14 cellular contexts compared by ENCODE assay signal in the genomic region with DNA sequence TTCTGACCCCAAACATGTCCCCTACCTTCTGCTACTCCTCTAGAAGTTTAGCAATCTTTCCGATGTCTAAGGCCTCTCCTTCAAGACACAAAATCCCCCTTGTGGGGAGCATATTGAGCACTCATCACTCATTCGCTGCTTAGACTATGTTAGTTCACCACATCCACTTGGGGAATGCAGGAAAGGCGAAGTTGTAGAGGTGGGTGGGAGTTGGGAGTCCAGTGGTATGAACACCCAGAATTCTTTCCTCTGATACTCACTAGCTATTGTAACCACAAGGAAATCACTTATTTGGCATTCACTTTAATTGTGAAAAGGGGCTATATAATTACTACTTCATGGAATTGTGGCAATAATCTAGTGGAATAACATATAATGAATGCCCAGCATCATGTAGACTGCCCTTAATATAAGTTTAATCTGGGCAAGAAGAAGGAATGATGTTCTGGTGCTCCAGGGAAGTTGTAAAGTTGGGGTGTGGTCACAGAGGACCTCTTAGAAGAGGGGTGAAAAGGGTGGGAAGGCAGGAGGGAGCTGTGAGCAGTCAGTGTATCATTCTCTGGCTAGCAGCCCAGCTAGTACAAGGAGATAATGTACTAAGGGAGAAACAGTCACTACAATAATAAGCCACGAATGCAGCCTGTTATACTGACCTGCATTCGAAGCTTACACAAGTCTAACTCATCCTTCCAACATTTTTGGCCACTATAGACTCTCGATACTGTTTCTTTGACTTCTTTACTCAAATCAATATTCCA.
DNase-seq lines count a peak whose midpoint lies in the region; ATAC-seq, FAIRE-seq and TF ChIP-seq lines count a peak whose summit lies in the region.
"Had no signal": no experiment of that assay in that cellular context is flagged by ENCODE, and none has a peak within 500 bp of the region (broad histone marks: within the 10 kb centered on the region; RNA-seq: fewer than 3 reads in every experiment).

No MANE protein-coding gene starts in this region.

- ATAC-seq in CD8-positive, alpha-beta T cell, result no peak
- ATAC-seq: activated naive CD4-positive, alpha-beta T cell treated with anti-CD3 and anti-CD28 coated beads, Interleukin-2, amount 50 U/mL, for 72 hours; GM23338 had no signal

- H3K4me3 ChIP-seq in skeletal muscle cell (ENCODE audit: low read depth, low read length), result no peak overlapping the region
- H3K4me3 ChIP-seq in CD8-positive, alpha-beta T cell (ENCODE audit: low read depth, low read length), result no peak overlapping the region
- H3K4me3 ChIP-seq: GM23338 had no signal

- FAIRE-seq in RCC 7860 (lab: Jason Lieb, UNC), result peak; percentile 8

- POLR2A ChIA-PET in CD8-positive, alpha-beta T cell (lab: Charles Lee), result no interaction called here
- POLR2A ChIA-PET in activated CD4-positive, alpha-beta memory T cell treated with anti-CD3 and anti-CD28 coated beads, Interleukin-2, amount 10 ng/mL, durations not matched to agents 7 days and 5 days (lab: Charles Lee), result no interaction called here

- no peaks in the 10 kb centered on the region for H3K36me3 Mint-ChIP-seq in CD8-positive, alpha-beta T cell
- no peaks in the 10 kb centered on the region for H3K36me3 Mint-ChIP-seq in activated CD4-positive, alpha-beta memory T cell treated with anti-CD3 and anti-CD28 coated beads, Interleukin-2, amount 10 ng/mL, durations not matched to agents 7 days and 5 days (ENCODE audit: low read depth)
- H3K36me3 Mint-ChIP-seq: activated naive CD4-positive, alpha-beta T cell treated with anti-CD3 and anti-CD28 coated beads, Interleukin-2, amount 50 U/mL, for 72 hours had no signal

- no peaks in the 10 kb centered on the region for H3K27me3 Mint-ChIP-seq in CD8-positive, alpha-beta T cell (ENCODE audit: low read depth)
- no peaks in the 10 kb centered on the region for H3K27me3 Mint-ChIP-seq in activated CD4-positive, alpha-beta memory T cell treated with anti-CD3 and anti-CD28 coated beads, Interleukin-2, amount 10 ng/mL, durations not matched to agents 7 days and 5 days
- H3K27me3 Mint-ChIP-seq: stimulated activated naive CD8-positive, alpha-beta T cell treated with anti-CD3 and anti-CD28 coated beads, Interleukin-15, Interleukin-2, amounts not matched to agents 100 ng/mL and 50 ng/mL, for 24 hours had no signal

- no peak for TF ChIP-seq CTCF in CD8-positive, alpha-beta T cell (IDR thresholded peaks at IDR 0.05)

- no peaks in the 10 kb centered on the region for H3K36me3 ChIP-seq in CD8-positive, alpha-beta T cell (ENCODE audit: insufficient read depth, low read length)

- H3K27ac ChIP-seq in epithelial cell of prostate, result no peak overlapping the region
- no peak overlapping the region for H3K27ac ChIP-seq in CD8-positive, alpha-beta T cell (ENCODE audit: low read depth, low read length)

- CTCF ChIA-PET in CD8-positive, alpha-beta T cell (lab: Charles Lee), result no interaction called here
- CTCF ChIA-PET in activated CD4-positive, alpha-beta memory T cell treated with anti-CD3 and anti-CD28 coated beads, Interleukin-2, amount 10 ng/mL, durations not matched to agents 7 days and 5 days (lab: Charles Lee), result no interaction called here

- DNase-seq in GM03348 (ENCODE audit: low spot score) (peak; percentile 68), RCC 7860 (ENCODE audit: low spot score) (peak; percentile 41), epithelial cell of prostate (ENCODE audit: low read depth, low spot score) (peak; percentile 20), skeletal muscle cell (ENCODE audit: low read depth) (peak; percentile 85), midbrain (lab: John Stamatoyannopoulos, UW) (no peak), foreskin melanocyte (no peak)
- DNase-seq in CD8-positive, alpha-beta T cell, result no peak
- no peak for DNase-seq in activated CD4-positive, alpha-beta memory T cell treated with anti-CD3 and anti-CD28 coated beads, Interleukin-2, amount 10 ng/mL, durations not matched to agents 7 days and 5 days
- DNase-seq: effector CD4-positive, alpha-beta T cell; NCI-H2107; stimulated activated CD4-positive, alpha-beta T cell treated with anti-CD3 and anti-CD28 coated beads, Interleukin-4, amount 100 ng/mL, for 4 hours had no signal

- no peaks in the 10 kb centered on the region for H3K9me3 ChIP-seq in CD8-positive, alpha-beta T cell (ENCODE audit: low read length)

- H3K27ac Mint-ChIP-seq in CD8-positive, alpha-beta T cell, result no peak overlapping the region
- H3K27ac Mint-ChIP-seq in activated CD4-positive, alpha-beta memory T cell treated with anti-CD3 and anti-CD28 coated beads, Interleukin-2, amount 10 ng/mL, durations not matched to agents 7 days and 5 days, result no peak overlapping the region
- H3K27ac Mint-ChIP-seq: activated naive CD4-positive, alpha-beta T cell treated with anti-CD3 and anti-CD28 coated beads, Interleukin-2, amount 50 U/mL, for 72 hours; GM23338; stimulated activated naive CD8-positive, alpha-beta T cell treated with anti-CD3 and anti-CD28 coated beads, Interleukin-15, Interleukin-2, amounts not matched to agents 100 ng/mL and 50 ng/mL, for 24 hours had no signal

- H3K27me3 ChIP-seq in CD8-positive, alpha-beta T cell (ENCODE audit: insufficient read depth, low read length), result no peaks in the 10 kb centered on the region

- H3K4me1 ChIP-seq in CD8-positive, alpha-beta T cell (ENCODE audit: insufficient read depth, low read length), result no peaks in the 10 kb centered on the region

- no peaks in the 10 kb centered on the region for H3K9me3 Mint-ChIP-seq in CD8-positive, alpha-beta T cell
- peaks cover 3% of the 10 kb centered on the region for H3K9me3 Mint-ChIP-seq in activated CD4-positive, alpha-beta memory T cell treated with anti-CD3 and anti-CD28 coated beads, Interleukin-2, amount 10 ng/mL, durations not matched to agents 7 days and 5 days
- H3K9me3 Mint-ChIP-seq: activated naive CD4-positive, alpha-beta T cell treated with anti-CD3 and anti-CD28 coated beads, Interleukin-2, amount 50 U/mL, for 72 hours; stimulated activated naive CD8-positive, alpha-beta T cell treated with anti-CD3 and anti-CD28 coated beads, Interleukin-15, Interleukin-2, amounts not matched to agents 100 ng/mL and 50 ng/mL, for 24 hours had no signal

- intact Hi-C loops in CD8-positive, alpha-beta T cell (cut with DNase I, micrococcal nuclease), result no loop called here

- no peaks in the 10 kb centered on the region for H3K4me1 Mint-ChIP-seq in CD8-positive, alpha-beta T cell (ENCODE audit: low read depth)
- H3K4me1 Mint-ChIP-seq in activated CD4-positive, alpha-beta memory T cell treated with anti-CD3 and anti-CD28 coated beads, Interleukin-2, amount 10 ng/mL, durations not matched to agents 7 days and 5 days, result no peaks in the 10 kb centered on the region
- H3K4me1 Mint-ChIP-seq: GM23338 had no signal

- no peak overlapping the region for H3K4me3 Mint-ChIP-seq in CD8-positive, alpha-beta T cell
- H3K4me3 Mint-ChIP-seq in activated CD4-positive, alpha-beta memory T cell treated with anti-CD3 and anti-CD28 coated beads, Interleukin-2, amount 10 ng/mL, durations not matched to agents 7 days and 5 days, result no peak overlapping the region
- H3K4me3 Mint-ChIP-seq: GM23338; stimulated activated naive CD8-positive, alpha-beta T cell treated with anti-CD3 and anti-CD28 coated beads, Interleukin-15, Interleukin-2, amounts not matched to agents 100 ng/mL and 50 ng/mL, for 24 hours had no signal

Comparison
In these comparisons a context has a peak if more than half of its experiments do, and no peak if none do; other contexts are left out.
1. DNase-seq: peak in GM03348 (single experiment), RCC 7860 (single experiment), epithelial cell of prostate (single experiment) and skeletal muscle cell (single experiment); none in CD8-positive, alpha-beta T cell (0 of 7), midbrain (single experiment), activated CD4-positive, alpha-beta memory T cell treated with anti-CD3 and anti-CD28 coated beads, Interleukin-2, amount 10 ng/mL, durations not matched to agents 7 days and 5 days (single experiment) and foreskin melanocyte (single experiment).